ENCODE assay signal across 12 cellular contexts in the genomic region with DNA sequence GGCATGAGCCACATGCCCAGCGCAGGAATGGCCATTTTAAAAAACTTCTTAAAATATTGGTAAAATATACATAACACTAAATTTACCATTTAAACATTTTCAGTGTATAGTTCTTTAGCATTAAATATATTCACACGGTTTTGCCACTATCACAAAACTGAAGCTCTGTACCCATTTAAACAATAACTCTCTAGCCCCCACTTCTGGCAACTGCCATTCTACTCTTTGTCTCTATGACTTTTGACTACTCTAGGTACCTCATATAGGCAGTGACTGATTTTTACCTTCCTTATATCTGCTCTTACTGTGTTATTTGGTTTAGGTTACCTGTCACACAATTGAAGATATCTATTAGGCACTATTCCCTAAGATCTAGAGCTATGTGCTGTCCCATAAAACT. TPM values are rescaled to one million over a fixed set of nuclear protein-coding genes. Genes with fewer than 3 reads are reported as not detected.
DNase-seq lines count a peak whose midpoint lies in the region; ATAC-seq, FAIRE-seq and TF ChIP-seq lines count a peak whose summit lies in the region.
"Had no signal": no experiment of that assay in that cellular context is flagged by ENCODE, and none has a peak within 500 bp of the region (broad histone marks: within the 10 kb centered on the region; RNA-seq: fewer than 3 reads in every experiment).

No MANE protein-coding gene starts in this region.

- H3K9me3 Mint-ChIP-seq in activated CD4-positive, alpha-beta T cell treated with anti-CD3 and anti-CD28 coated beads, Interleukin-2, amount 10 ng/mL, durations not matched to agents 7 days and 5 days = peaks cover 7% of the 10 kb centered on the region
- peaks cover 5% of the 10 kb centered on the region for H3K9me3 Mint-ChIP-seq in osteocyte (ENCODE audit: unreplicated experiment)

- TF ChIP-seq CTCF in Loucy (conservative IDR thresholded peaks at IDR 0.05; ENCODE audit: low read length) = peak; percentile 68
- peak; percentile 17 to 48 (median 21); a peak in 3 of 6 replicates for TF ChIP-seq CTCF in K562 (IDR thresholded peaks at IDR 0.05 in 2 of 3, conservative IDR thresholded peaks at IDR 0.05 in 1 of 3; ENCODE audit: insufficient read depth in 2 of 3, low read depth in 1 of 3, low read length in 3 of 3)
- TF ChIP-seq CTCF in osteocyte (IDR thresholded peaks at IDR 0.05) = peak; percentile 20

- POLR2A ChIA-PET in activated CD4-positive, alpha-beta T cell treated with anti-CD3 and anti-CD28 coated beads, Interleukin-2, amount 10 ng/mL, durations not matched to agents 7 days and 5 days (lab: Charles Lee) = no interaction called here
- POLR2A ChIA-PET in K562 (lab: Yijun Ruan, JAX) = no interaction called here

- peaks cover 40% of the 10 kb centered on the region for H3K4me1 Mint-ChIP-seq in activated CD4-positive, alpha-beta T cell treated with anti-CD3 and anti-CD28 coated beads, Interleukin-2, amount 10 ng/mL, durations not matched to agents 7 days and 5 days
- H3K4me1 Mint-ChIP-seq in osteocyte (ENCODE audit: unreplicated experiment) = peaks cover 21% of the 10 kb centered on the region

- H3K4me3 Mint-ChIP-seq in activated CD4-positive, alpha-beta T cell treated with anti-CD3 and anti-CD28 coated beads, Interleukin-2, amount 10 ng/mL, durations not matched to agents 7 days and 5 days = no peak overlapping the region
- no peak overlapping the region for H3K4me3 Mint-ChIP-seq in osteocyte (ENCODE audit: unreplicated experiment)
- H3K4me3 Mint-ChIP-seq: activated naive CD8-positive, alpha-beta T cell treated with anti-CD3 and anti-CD28 coated beads, Interleukin-2, amount 10 ng/mL, durations not matched to agents 7 days and 5 days had no signal

- H3K4me3 ChIP-seq in Loucy (ENCODE audit: low read length, poor library complexity, severe bottlenecking) (no peak overlapping the region), K562 (no peak overlapping the region)
- H3K4me3 ChIP-seq: BLaER1 had no signal

- no peaks in the 10 kb centered on the region for H3F3A ChIP-seq in Loucy (ENCODE audit: low read depth)

- no peak for ATAC-seq in K562
- no peak for ATAC-seq in HG03039 (IDR thresholded peaks at IDR 0.05; ENCODE audit: unreplicated experiment)
- no peak for ATAC-seq in left ventricle myocardium superior

- no peak overlapping the region for H3K27ac Mint-ChIP-seq in activated CD4-positive, alpha-beta T cell treated with anti-CD3 and anti-CD28 coated beads, Interleukin-2, amount 10 ng/mL, durations not matched to agents 7 days and 5 days
- H3K27ac Mint-ChIP-seq in osteocyte (ENCODE audit: unreplicated experiment) = no peak overlapping the region
- H3K27ac Mint-ChIP-seq: activated naive CD8-positive, alpha-beta T cell treated with anti-CD3 and anti-CD28 coated beads, Interleukin-2, amount 10 ng/mL, durations not matched to agents 7 days and 5 days had no signal

- no TSS peak for BruUV-seq in K562 (replicated peaks; lab: Mats Ljungman, UMichigan)

- H3K9me3 ChIP-seq in Loucy (ENCODE audit: insufficient read depth, low read depth, low read length) = no peaks in the 10 kb centered on the region
- H3K9me3 ChIP-seq in K562 (replicated peaks; ENCODE audit: control insufficient read depth, insufficient read depth, low read depth, low read length) = no peaks in the 10 kb centered on the region

- in situ Hi-C loops in K562 (cut with MboI) = no loop called here

- H3K36me3 Mint-ChIP-seq in activated CD4-positive, alpha-beta T cell treated with anti-CD3 and anti-CD28 coated beads, Interleukin-2, amount 10 ng/mL, durations not matched to agents 7 days and 5 days (ENCODE audit: low read depth) = peaks cover 21% of the 10 kb centered on the region
- peaks cover 9% of the 10 kb centered on the region for H3K36me3 Mint-ChIP-seq in osteocyte (ENCODE audit: unreplicated experiment)

- intact Hi-C loops in K562 (cut with micrococcal nuclease) = no loop called here
- intact Hi-C loops in left ventricle myocardium superior (cut with micrococcal nuclease) = loop anchor here (5.0 kb wide), 1 partner anchor 64 kb away; the partner anchor contains the start of gene KBTBD6

- H3K27me3 Mint-ChIP-seq in activated CD4-positive, alpha-beta T cell treated with anti-CD3 and anti-CD28 coated beads, Interleukin-2, amount 10 ng/mL, durations not matched to agents 7 days and 5 days = no peaks in the 10 kb centered on the region
- no peaks in the 10 kb centered on the region for H3K27me3 Mint-ChIP-seq in osteocyte (ENCODE audit: unreplicated experiment)
- H3K27me3 Mint-ChIP-seq: activated naive CD8-positive, alpha-beta T cell treated with anti-CD3 and anti-CD28 coated beads, Interleukin-2, amount 10 ng/mL, durations not matched to agents 7 days and 5 days had no signal

- CTCF ChIA-PET in activated CD4-positive, alpha-beta T cell treated with anti-CD3 and anti-CD28 coated beads, Interleukin-2, amount 10 ng/mL, durations not matched to agents 7 days and 5 days (lab: Charles Lee) = interaction anchor here (0.6 to 2.5 kb wide), 6 partner anchors 22 to 142 kb away, joined by 3 to 9 read pairs (median 3); no protein-coding TSS in a partner anchor
- CTCF ChIA-PET in K562 (lab: Yijun Ruan, JAX; ENCODE audit: low intra/inter-chr PET ratio) = no interaction called here

- 41% methylated on average over 2 of the region's 2 CpGs for WGBS in K562 (ENCODE audit: insufficient coverage, low coverage, missing lambda C conversion rate)

- no peaks in the 10 kb centered on the region for H3K27me3 ChIP-seq in Loucy (ENCODE audit: insufficient read depth, low read length, poor library complexity, severe bottlenecking)
- H3K27me3 ChIP-seq in K562 (ENCODE audit: control insufficient read depth in 2 of 2, insufficient read depth in 2 of 2, low read length in 2 of 2) = no peaks in the 10 kb centered on the region
- H3K27me3 ChIP-seq: BLaER1 had no signal

- no peaks in the 10 kb centered on the region for H3K36me3 ChIP-seq in Loucy (ENCODE audit: insufficient read depth, low read length)
- H3K36me3 ChIP-seq in K562 (ENCODE audit: control insufficient read depth, insufficient read depth, low read length) = no peaks in the 10 kb centered on the region

- TF ChIP-seq POLR2A in K562 (conservative IDR thresholded peaks at IDR 0.05) = no peak

- H3K79me2 ChIP-seq in Loucy (ENCODE audit: insufficient read depth, low read length) = peaks cover 15% of the 10 kb centered on the region; the same call in 1 of the 2 replicates
- H3K79me2 ChIP-seq in K562 (ENCODE audit: control insufficient read depth, insufficient read depth, low read length) = peaks cover 12% of the 10 kb centered on the region

- no peak overlapping the region for H3K27ac ChIP-seq in K562 (ENCODE audit: extremely low read depth, low read depth, low read length)
- H3K27ac ChIP-seq: BLaER1 had no signal

- TF ChIP-seq RAD21 in K562 (CRISPR knock-in tag; conservative IDR thresholded peaks at IDR 0.05 in 1 of 2, IDR thresholded peaks at IDR 0.05 in 1 of 2) = peak in 1 of 2 experiments; percentile 57; a peak in 2 of 4 replicates

- no peaks in the 10 kb centered on the region for H4K20me1 ChIP-seq in Loucy (ENCODE audit: insufficient read depth, low read length, poor library complexity, severe bottlenecking)
- H4K20me1 ChIP-seq in K562 (replicated peaks; ENCODE audit: control insufficient read depth, insufficient read depth, low read length) = no peaks in the 10 kb centered on the region
- H4K20me1 ChIP-seq: BLaER1 had no signal

- no peak overlapping the region for H2AFZ ChIP-seq in Loucy (ENCODE audit: low read length)
- no peak overlapping the region for H2AFZ ChIP-seq in K562 (ENCODE audit: low read depth, low read length)

- H3K9me1 ChIP-seq in K562 (ENCODE audit: control insufficient read depth, insufficient read depth, low read length) = no peaks in the 10 kb centered on the region

- H3K9ac ChIP-seq in Loucy (ENCODE audit: low read depth, low read length, poor library complexity, severe bottlenecking) (no peak overlapping the region), K562 (ENCODE audit: insufficient read depth in 1 of 2, low read depth in 2 of 2, low read length in 2 of 2) (no peak overlapping the region)
- H3K9ac ChIP-seq: BLaER1 had no signal

- H3K9me2 ChIP-seq in Loucy (replicated peaks; ENCODE audit: low read depth, low read length) = no peaks in the 10 kb centered on the region

- DNase-seq in activated CD4-positive, alpha-beta T cell treated with anti-CD3 and anti-CD28 coated beads, Interleukin-2, amount 10 ng/mL, durations not matched to agents 7 days and 5 days = peak; percentile 31
- DNase-seq in activated CD4-positive, alpha-beta T cell treated with anti-CD3 and anti-CD28 coated beads, Interleukin-2, amount 50 U/mL, for 48 hours = no peak
- peak in 1 of 4 experiments; percentile 13 for DNase-seq in K562 (ENCODE audit: extremely low read depth in 1 of 4, low spot score in 3 of 4)
- DNase-seq in osteocyte (ENCODE audit: extremely low spot score, unreplicated experiment) = no peak
- no peak for DNase-seq in left ventricle myocardium superior
- DNase-seq in activated gamma-delta T cell (lab: John Stamatoyannopoulos, UW) = no peak
- DNase-seq: activated naive CD8-positive, alpha-beta T cell treated with anti-CD3 and anti-CD28 coated beads, Interleukin-2, amount 10 ng/mL, durations not matched to agents 7 days and 5 days; SHP77; small intestine had no signal

- FAIRE-seq in K562 (lab: Jason Lieb, UNC) = no peak
- FAIRE-seq: small intestine had no signal

- H3K4me1 ChIP-seq in Loucy (ENCODE audit: insufficient read depth, low read length, poor library complexity, severe bottlenecking) = peaks cover 16% of the 10 kb centered on the region
- peaks cover 4 to 11% of the 10 kb centered on the region in 2 experiments; a peak in 4 of 5 replicates for H3K4me1 ChIP-seq in K562 (replicated peaks in 1 of 2; ENCODE audit: control insufficient read depth in 2 of 2, insufficient read depth in 2 of 2, low read length in 2 of 2)

- no peak overlapping the region for H3K4me2 ChIP-seq in Loucy (ENCODE audit: low read depth, low read length, poor library complexity, severe bottlenecking)
- no peak overlapping the region for H3K4me2 ChIP-seq in K562 (ENCODE audit: insufficient read depth, low read length)
- H3K4me2 ChIP-seq: BLaER1 had no signal

- TF ChIP-seq EP300 in K562 (IDR thresholded peaks at IDR 0.05; ENCODE audit: low read length) = no peak

RNA-seq across cellular contexts. Expression of gene KBTBD7, which starts 2.3 kb away (rescaled TPM):
- 10 to 100 TPM; 10.7 to 10.8 TPM for total RNA-seq in activated CD4-positive, alpha-beta T cell treated with anti-CD3 and anti-CD28 coated beads, Interleukin-2, amount 10 ng/mL, durations not matched to agents 7 days and 5 days
- total RNA-seq in K562 (2011; cell fraction: chromatin; rRNA removed; ENCODE audit: low replicate concordance) = 4.3 and 4.7 TPM in 2 replicates
- 5.2 and 6.4 TPM in 2 replicates for total RNA-seq in K562 (2011; cell fraction: nucleolus; rRNA removed)
- total RNA-seq in K562 (2011; cell fraction: nucleoplasm; rRNA removed) = 3.7 and 4.8 TPM in 2 replicates
- 2.3 and 3.7 TPM in 2 replicates for total RNA-seq in K562 (2014; rRNA removed)
- total RNA-seq in K562 (2014; rRNA removed; fragmentation: Illumina TruSeq; extraction: Trizol) = 3.5 and 3.6 TPM in 2 replicates
- total RNA-seq in K562 (2015; rRNA removed; fragmentation: Illumina TruSeq; extraction: Trizol) = 3.9 and 4.1 TPM in 2 replicates
- 4.4 and 4.5 TPM in 2 replicates for total RNA-seq in K562 (2021)
- polyA plus RNA-seq in K562 (2011; rRNA removed) = 3.6 and 3.9 TPM in 2 replicates
- 3.9 and 4.1 TPM in 2 replicates for polyA plus RNA-seq in K562 (2011; cell fraction: cytosol; rRNA removed)
- 2.3 and 2.8 TPM in 2 replicates for polyA plus RNA-seq in K562 (2011; cell fraction: nucleus; rRNA removed)
- polyA plus RNA-seq in K562 (2012) = 3.0 and 3.5 TPM in 2 replicates
- polyA plus RNA-seq in K562 (2014; fragmentation: Illumina TruSeq; extraction: Trizol) = 2.9 and 3.3 TPM in 2 replicates
- polyA plus RNA-seq in K562 (2014; fragmentation: Nextera tagmentation; extraction: Ambion mirVana) = 1 to 10 TPM; 1.8 to 2.3 TPM
- 2.5 TPM in 2 replicates for polyA plus RNA-seq in K562 (2014; rRNA removed)
- polyA minus RNA-seq in K562 (2011; rRNA and poly(A)+ RNA removed) = 9.9 and 10.9 TPM in 2 replicates
- polyA minus RNA-seq in K562 (2011; cell fraction: cytosol; rRNA and poly(A)+ RNA removed) = 4.7 and 6.4 TPM in 2 replicates
- 5.5 and 11.1 TPM in 2 replicates for polyA minus RNA-seq in K562 (2011; cell fraction: nucleus; rRNA and poly(A)+ RNA removed)
- 12.2 and 14.0 TPM in 2 replicates for total RNA-seq in osteocyte
- total RNA-seq in left ventricle myocardium superior = 6.8 TPM
